28 cellular contexts compared by ENCODE assay signal in the genomic region with DNA sequence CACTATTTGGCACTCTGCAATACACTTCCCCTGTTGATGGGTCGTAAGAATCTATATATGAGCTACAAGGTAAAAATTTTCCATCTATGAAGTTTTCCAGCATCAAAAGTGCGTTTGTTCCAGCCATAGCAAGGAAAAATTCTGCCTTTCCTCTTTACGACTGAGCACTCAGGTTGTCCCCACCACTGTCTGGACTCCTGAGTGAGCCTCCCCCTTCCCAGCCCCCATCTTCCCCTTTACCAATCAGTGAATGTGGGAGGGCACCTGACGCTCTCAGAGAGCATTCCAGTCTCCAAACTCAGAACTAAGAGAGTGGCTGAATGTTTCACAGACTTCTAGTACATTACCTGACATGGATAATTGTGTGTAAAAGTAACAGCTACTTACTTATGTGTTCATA. TPM values are rescaled to one million over a fixed set of nuclear protein-coding genes. Genes with fewer than 3 reads are reported as not detected.
DNase-seq lines count a peak whose midpoint lies in the region; ATAC-seq lines count a peak whose summit lies in the region.
"Had no signal": no experiment of that assay in that cellular context is flagged by ENCODE, and none has a peak within 500 bp of the region (broad histone marks: within the 10 kb centered on the region; RNA-seq: fewer than 3 reads in every experiment).

A gene with protein sequence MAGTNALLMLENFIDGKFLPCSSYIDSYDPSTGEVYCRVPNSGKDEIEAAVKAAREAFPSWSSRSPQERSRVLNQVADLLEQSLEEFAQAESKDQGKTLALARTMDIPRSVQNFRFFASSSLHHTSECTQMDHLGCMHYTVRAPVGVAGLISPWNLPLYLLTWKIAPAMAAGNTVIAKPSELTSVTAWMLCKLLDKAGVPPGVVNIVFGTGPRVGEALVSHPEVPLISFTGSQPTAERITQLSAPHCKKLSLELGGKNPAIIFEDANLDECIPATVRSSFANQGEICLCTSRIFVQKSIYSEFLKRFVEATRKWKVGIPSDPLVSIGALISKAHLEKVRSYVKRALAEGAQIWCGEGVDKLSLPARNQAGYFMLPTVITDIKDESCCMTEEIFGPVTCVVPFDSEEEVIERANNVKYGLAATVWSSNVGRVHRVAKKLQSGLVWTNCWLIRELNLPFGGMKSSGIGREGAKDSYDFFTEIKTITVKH (minus strand): TSS at position 175 of the 400 bp plus-strand sequence. CDS start 48 bp downstream, at position 127.

- no peak within 1 kb of the TSS for H3K56ac ChIP-seq in mesendoderm (ENCODE audit: low read length)

- no peak within 1 kb of the TSS for H3K4me3 Mint-ChIP-seq in activated T-cell treated with anti-CD3 and anti-CD28 coated beads, Interleukin-2, amount 50 U/mL, for 72 hours
- H3K4me3 Mint-ChIP-seq: CD14-positive monocyte; CD8-positive, alpha-beta memory T cell had no signal

- H3K23ac ChIP-seq in mesendoderm (ENCODE audit: low read length): no peak within 1 kb of the TSS

- no peaks in the 10 kb centered on the region for H3K27me3 Mint-ChIP-seq in activated T-cell treated with anti-CD3 and anti-CD28 coated beads, Interleukin-2, amount 50 U/mL, for 72 hours (ENCODE audit: low read depth)

- no peak within 1 kb of the TSS for H3K27ac Mint-ChIP-seq in activated T-cell treated with anti-CD3 and anti-CD28 coated beads, Interleukin-2, amount 50 U/mL, for 72 hours
- H3K27ac Mint-ChIP-seq: CD14-positive monocyte had no signal

- no peak for DNase-seq in activated T-cell treated with anti-CD3 and anti-CD28 coated beads, Interleukin-2, amount 50 U/mL, for 72 hours
- DNase-seq in activated T-cell treated with anti-CD3 and anti-CD28 coated beads for 4 hours (no peak), kidney tubule cell (ENCODE audit: low spot score) (peak; percentile 14), mesendoderm (peak; percentile 35), AG20443 (ENCODE audit: low spot score) (no peak), NCI-H1694 (lab: John Stamatoyannopoulos, UW) (no peak), NCI-H345 (lab: John Stamatoyannopoulos, UW) (no peak)
- DNase-seq: BE2C; CD8-positive, alpha-beta memory T cell; DMS 273 treated with DMSO at 0.1 percent for 48 hours; DMS79; EL; GDM1; GOT3; KBM-7; MV-4-11; NCI-H1105 treated with DMSO at 0.1 percent for 48 hours; NCI-H146; NCI-H2029; SHP77 had no signal

- WGBS in mesendoderm (ENCODE audit: extremely low coverage, insufficient coverage, low lambda C conversion rate): no CpG with 5 or more reads among the region's 4 CpGs

- no peaks in the 10 kb centered on the region for H3K79me1 ChIP-seq in mesendoderm (ENCODE audit: low read length)

- H3K9ac ChIP-seq in mesendoderm (ENCODE audit: low read length): no peak within 1 kb of the TSS

- no peaks in the 10 kb centered on the region for H3K36me3 ChIP-seq in mesendoderm (ENCODE audit: control insufficient read depth, insufficient read depth, low read length)
- H3K36me3 ChIP-seq: BE2C had no signal

- H3K27me3 ChIP-seq in mesendoderm (ENCODE audit: insufficient read depth, low read length, poor library complexity): no peaks in the 10 kb centered on the region
- H3K27me3 ChIP-seq: BE2C had no signal

- ATAC-seq in activated T-cell treated with anti-CD3 and anti-CD28 coated beads, Interleukin-2, amount 50 U/mL, for 72 hours (replicated peaks in 1 of 2): peak; percentile 17 to 25
- no peak for ATAC-seq in HG03196 (IDR thresholded peaks at IDR 0.05; ENCODE audit: unreplicated experiment)
- ATAC-seq: GM12878, Panc1 had no signal

- H4K5ac ChIP-seq in mesendoderm (ENCODE audit: low read length): no peak within 1 kb of the TSS

- no peaks in the 10 kb centered on the region for H3K4me1 Mint-ChIP-seq in activated T-cell treated with anti-CD3 and anti-CD28 coated beads, Interleukin-2, amount 50 U/mL, for 72 hours (ENCODE audit: low read depth)
- H3K4me1 Mint-ChIP-seq: CD14-positive monocyte; CD8-positive, alpha-beta memory T cell had no signal

- H2BK120ac ChIP-seq in mesendoderm (ENCODE audit: low read depth, low read length): no peak within 1 kb of the TSS

- no peak within 1 kb of the TSS for H3K27ac ChIP-seq in mesendoderm (ENCODE audit: low read depth, low read length)
- H3K27ac ChIP-seq: 22Rv1, RWPE1, SK-N-MC had no signal

- no peak within 1 kb of the TSS for H3K4me3 ChIP-seq in mesendoderm (ENCODE audit: low read length)
- H3K4me3 ChIP-seq: GM12878, SK-N-MC had no signal

- H2BK5ac ChIP-seq in mesendoderm (ENCODE audit: low read length): no peak within 1 kb of the TSS

- H3K4me2 ChIP-seq in mesendoderm (ENCODE audit: low read length): no peak within 1 kb of the TSS

- H3K4ac ChIP-seq in mesendoderm (ENCODE audit: low read depth, low read length): no peak within 1 kb of the TSS

- no peaks in the 10 kb centered on the region for H3K9me3 Mint-ChIP-seq in activated T-cell treated with anti-CD3 and anti-CD28 coated beads, Interleukin-2, amount 50 U/mL, for 72 hours
- H3K9me3 Mint-ChIP-seq: CD8-positive, alpha-beta memory T cell had no signal

- H2BK15ac ChIP-seq in mesendoderm (replicated peaks; ENCODE audit: low read depth): no peak within 1 kb of the TSS

- no peaks in the 10 kb centered on the region for H3K36me3 Mint-ChIP-seq in activated T-cell treated with anti-CD3 and anti-CD28 coated beads, Interleukin-2, amount 50 U/mL, for 72 hours (ENCODE audit: insufficient read depth in 2 of 2)
- H3K36me3 Mint-ChIP-seq: CD14-positive monocyte; CD8-positive, alpha-beta memory T cell had no signal

- no peak within 1 kb of the TSS for H4K8ac ChIP-seq in mesendoderm (ENCODE audit: low read depth, low read length)

- no peak within 1 kb of the TSS for H3K18ac ChIP-seq in mesendoderm (ENCODE audit: low read length)

- H3K79me2 ChIP-seq in mesendoderm (ENCODE audit: control insufficient read depth, insufficient read depth, low read length): no peaks in the 10 kb centered on the region

- H2AK5ac ChIP-seq in mesendoderm (ENCODE audit: low read length): no peak within 1 kb of the TSS

- no peaks in the 10 kb centered on the region for H3K4me1 ChIP-seq in mesendoderm (ENCODE audit: control insufficient read depth, low read depth, low read length)
- H3K4me1 ChIP-seq: BE2C had no signal

RNA-seq across cellular contexts. Expression of the gene that starts here (rescaled TPM):
- total RNA-seq in activated T-cell treated with anti-CD3 and anti-CD28 coated beads, Interleukin-2, amount 50 U/mL, for 72 hours: 1 to 10 TPM; 1.8 to 5.6 TPM
- 0.04 TPM for polyA plus RNA-seq in mesendoderm (2013, experiment 1 of 2)
- polyA plus RNA-seq in mesendoderm (2013, experiment 2 of 2): 0.11 TPM
- total RNA-seq: NCI-H460 had no signal
- polyA plus RNA-seq: CD14-positive monocyte had no signal

Comparison
In these comparisons a context has a peak if more than half of its experiments do, and no peak if none do; other contexts are left out.
1. DNase-seq: peak in kidney tubule cell (single experiment) and mesendoderm (single experiment); none in activated T-cell treated with anti-CD3 and anti-CD28 coated beads, Interleukin-2, amount 50 U/mL, for 72 hours (0 of 2), activated T-cell treated with anti-CD3 and anti-CD28 coated beads for 4 hours (single experiment), AG20443 (single experiment), NCI-H1694 (single experiment) and NCI-H345 (single experiment).